Comparison of ENCODE assay signal across 9 cellular contexts in genomic region chr3:56096941-56097340, GRCh38.
"Had no signal": no experiment of that assay in that cellular context is flagged by ENCODE, and none has a peak within 500 bp of the region (broad histone marks: within the 10 kb centered on the region; RNA-seq: fewer than 3 reads in every experiment).

No MANE protein-coding gene starts in this region.

- DNase-seq: GM23248, GOT3, H7, H9, HCEC 1CT, HFFc6 had no signal

- H3K4me3 ChIP-seq: GM23248, GM23338, HAP-1 had no signal

- H3K36me3 ChIP-seq: HAP-1 had no signal

- H3K27ac ChIP-seq: GM23248 had no signal

- H3K9me3 ChIP-seq: HAP-1 had no signal

- ATAC-seq: GM23338, HCT116 had no signal

- H3K4me1 ChIP-seq: HAP-1 had no signal
